In genomic region chr10:110007701-110008517, GRCh38 we compare ENCODE assay signal across 8 cellular contexts. TPM values are rescaled to one million over a fixed set of nuclear protein-coding genes. Genes with fewer than 3 reads are reported as not detected.
DNase-seq lines count a peak whose midpoint lies in the region; ATAC-seq and TF ChIP-seq lines count a peak whose summit lies in the region.

Gene ADD3 (plus strand): TSS chr10:110007984. CDS start chr10:110100654, 92,670 bp downstream.

- H3K4me3 ChIP-seq in Jurkat, Clone E6-1 (ENCODE audit: low read length) = peak within 1 kb of the TSS; percentile 66
- H3K4me3 ChIP-seq in fibroblast of mammary gland (ENCODE audit: control insufficient read depth, low read depth, low read length) = peak within 1 kb of the TSS; percentile 73

- H3K9me3 Mint-ChIP-seq in activated T-helper 2 cell treated with anti-CD3 and anti-CD28 coated beads, Interferon-gamma antibody, Interleukin-2, Interleukin-4, amounts not matched to agents 10 μg/mL and 5 μg/mL and 100 μg/mL, durations not matched to agents 14 hours and 24 hours and 36 hours = no peaks in the 10 kb centered on the region
- H3K9me3 Mint-ChIP-seq in natural killer cell = no peaks in the 10 kb centered on the region

- peak within 1 kb of the TSS; percentile 92 for H3K4me3 Mint-ChIP-seq in activated T-helper 2 cell treated with anti-CD3 and anti-CD28 coated beads, Interferon-gamma antibody, Interleukin-2, Interleukin-4, amounts not matched to agents 10 μg/mL and 5 μg/mL and 100 μg/mL, durations not matched to agents 14 hours and 24 hours and 36 hours (ENCODE audit: low read depth)
- H3K4me3 Mint-ChIP-seq in natural killer cell = no peak within 1 kb of the TSS

- ATAC-seq in GM21619 (IDR thresholded peaks at IDR 0.05; ENCODE audit: unreplicated experiment) (peak; percentile 60), natural killer cell (peak; percentile 79 to 93 (median 79))

- H3K27me3 Mint-ChIP-seq in activated T-helper 2 cell treated with anti-CD3 and anti-CD28 coated beads, Interferon-gamma antibody, Interleukin-2, Interleukin-4, amounts not matched to agents 10 μg/mL and 5 μg/mL and 100 μg/mL, durations not matched to agents 14 hours and 24 hours and 36 hours (ENCODE audit: low read depth) = peaks cover 4% of the 10 kb centered on the region
- H3K27me3 Mint-ChIP-seq in natural killer cell (ENCODE audit: low read depth in 2 of 2) = no peaks in the 10 kb centered on the region

- DNase-seq in DMS79 (lab: John Stamatoyannopoulos, UW) (peak; percentile 79), RPMI8226 (peak; percentile 77), fibroblast of mammary gland (ENCODE audit: low read depth) (peak; percentile 92), natural killer cell (peak; percentile 89)
- peak; percentile 82 for DNase-seq in Jurkat, Clone E6-1 (ENCODE audit: low read depth, low spot score)
- DNase-seq in activated T-helper 2 cell treated with anti-CD3 and anti-CD28 coated beads, Interferon-gamma antibody, Interleukin-2, Interleukin-4, amounts not matched to agents 10 μg/mL and 5 μg/mL and 100 μg/mL, durations not matched to agents 14 hours and 24 hours and 36 hours (ENCODE audit: low spot score) = peak; percentile 81
- peak; percentile 90 for DNase-seq in stimulated activated naive CD4-positive, alpha-beta T cell treated with Interleukin-2 at 50 U/mL for 16 hours (lab: John Stamatoyannopoulos, UW)

- peaks cover 41% of the 10 kb centered on the region for H3K4me1 Mint-ChIP-seq in activated T-helper 2 cell treated with anti-CD3 and anti-CD28 coated beads, Interferon-gamma antibody, Interleukin-2, Interleukin-4, amounts not matched to agents 10 μg/mL and 5 μg/mL and 100 μg/mL, durations not matched to agents 14 hours and 24 hours and 36 hours (ENCODE audit: low read depth)
- peaks cover 41 to 42% of the 10 kb centered on the region in 2 donors for H3K4me1 Mint-ChIP-seq in natural killer cell

- H3K36me3 Mint-ChIP-seq in activated T-helper 2 cell treated with anti-CD3 and anti-CD28 coated beads, Interferon-gamma antibody, Interleukin-2, Interleukin-4, amounts not matched to agents 10 μg/mL and 5 μg/mL and 100 μg/mL, durations not matched to agents 14 hours and 24 hours and 36 hours (ENCODE audit: low read depth) = no peaks in the 10 kb centered on the region
- no peaks in the 10 kb centered on the region for H3K36me3 Mint-ChIP-seq in natural killer cell

- H3K27ac Mint-ChIP-seq in activated T-helper 2 cell treated with anti-CD3 and anti-CD28 coated beads, Interferon-gamma antibody, Interleukin-2, Interleukin-4, amounts not matched to agents 10 μg/mL and 5 μg/mL and 100 μg/mL, durations not matched to agents 14 hours and 24 hours and 36 hours = peak within 1 kb of the TSS; percentile 89
- H3K27ac Mint-ChIP-seq in natural killer cell = peak within 1 kb of the TSS in 1 of 2 donors; percentile 97

- TF ChIP-seq CTCF in fibroblast of mammary gland (conservative IDR thresholded peaks at IDR 0.05; ENCODE audit: control insufficient read depth, insufficient read depth, low read depth, low read length) = no peak
- TF ChIP-seq CTCF in natural killer cell (IDR thresholded peaks at IDR 0.05) = no peak

- intact Hi-C loops in activated T-helper 2 cell treated with anti-CD3 and anti-CD28 coated beads, Interferon-gamma antibody, Interleukin-2, Interleukin-4, amounts not matched to agents 10 μg/mL and 5 μg/mL and 100 μg/mL, durations not matched to agents 14 hours and 24 hours and 36 hours (cut with micrococcal nuclease) = loop anchor here (2.0 to 5.0 kb wide), 5 partner anchors 85 to 911 kb away; partner anchors contain the start of genes BBIP1, SHOC2 and XPNPEP1
- intact Hi-C loops in natural killer cell (cut with micrococcal nuclease) = loop anchor here (2.0 to 10.0 kb wide), 4 partner anchors 34 to 217 kb away; partner anchors contain the start of gene XPNPEP1

RNA-seq across cellular contexts. Expression of gene ADD3, which starts in this region (rescaled TPM):
- 109 TPM for polyA plus RNA-seq in Jurkat, Clone E6-1 (2012; ENCODE audit: insufficient read depth, insufficient read length)
- 37.8 and 47.4 TPM in 2 replicates for total RNA-seq in activated T-helper 2 cell treated with anti-CD3 and anti-CD28 coated beads, Interferon-gamma antibody, Interleukin-2, Interleukin-4, amounts not matched to agents 10 μg/mL and 5 μg/mL and 100 μg/mL, durations not matched to agents 14 hours and 24 hours and 36 hours
- 100 to 1,000 TPM; 341 to 437 (median 344) TPM for total RNA-seq in natural killer cell

Comparison
In these comparisons a context has a peak if more than half of its experiments do, and no peak if none do; other contexts are left out.
1. Peak in every context shown above with its lines: DNase-seq, ATAC-seq and H3K4me3 ChIP-seq.